In the genomic region with DNA sequence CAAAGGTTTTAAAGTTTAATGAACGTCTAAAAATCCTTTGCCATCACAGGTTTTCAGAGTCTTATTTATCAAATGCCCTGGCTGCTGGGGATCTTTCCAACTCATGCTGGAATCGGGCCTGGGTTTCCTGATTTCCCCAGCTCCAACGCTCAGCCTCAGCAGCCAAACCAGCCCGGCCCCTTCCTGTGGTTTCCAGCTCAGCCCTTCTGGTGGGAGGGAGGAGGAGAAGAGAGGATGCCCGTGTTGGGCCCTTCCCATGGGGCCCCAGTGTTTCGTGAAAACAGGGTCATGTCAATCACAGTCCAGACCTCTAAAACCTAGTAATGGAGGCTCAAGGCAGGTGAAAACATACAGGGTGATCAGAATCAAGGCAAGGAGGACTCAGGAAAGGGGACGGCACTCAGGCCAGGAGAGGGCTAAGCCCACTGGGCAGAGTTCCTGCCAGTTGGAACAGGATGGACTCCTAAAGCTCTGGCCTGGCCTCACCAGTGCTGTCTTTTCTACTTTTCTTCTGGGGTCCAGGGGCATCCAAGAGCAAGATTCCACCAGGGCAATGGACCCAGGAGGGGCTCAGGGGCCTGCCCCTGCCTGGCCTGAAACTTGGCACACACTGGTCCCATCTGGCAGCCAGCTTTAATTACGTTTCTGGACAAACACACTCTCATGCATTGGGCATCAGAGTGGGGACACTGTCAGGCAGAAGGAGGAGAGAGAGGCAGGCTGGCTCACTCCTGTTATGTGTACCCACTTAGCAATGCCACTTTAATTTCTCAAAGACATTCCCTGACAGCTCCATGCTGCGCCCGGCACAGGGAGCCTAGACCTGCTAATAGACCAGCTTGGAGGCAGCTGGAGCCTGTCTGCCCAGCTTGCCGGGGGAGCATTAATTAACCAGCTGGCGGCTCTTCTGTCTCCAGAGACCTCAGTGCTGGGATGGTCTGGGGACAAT, we compare ENCODE assay signal across 8 cellular contexts.
DNase-seq lines count a peak whose midpoint lies in the region; ATAC-seq and TF ChIP-seq lines count a peak whose summit lies in the region.

No MANE protein-coding gene starts in this region.

- 79% methylated on average over 12 of the region's 12 CpGs for WGBS in hepatocyte (ENCODE audit: low lambda C conversion rate, missing lambda C conversion rate)

- H3K9me2 ChIP-seq in hepatocyte (replicated peaks; ENCODE audit: insufficient read depth), result no peaks in the 10 kb centered on the region

- H3K4me2 ChIP-seq in hepatocyte, result no peak overlapping the region

- TF ChIP-seq CTCF in hepatocyte (IDR thresholded peaks at IDR 0.05; ENCODE audit: poor library complexity), result no peak

- H3K27ac ChIP-seq in hepatocyte, result peak overlapping the region; percentile 75
- H3K27ac ChIP-seq in subcutaneous abdominal adipose tissue (ENCODE audit: low read depth, low read length), result peak overlapping the region; percentile 75

- H3K79me2 ChIP-seq in hepatocyte, result no peaks in the 10 kb centered on the region

- ATAC-seq in SK-N-SH treated with all-trans-retinoic acid at 6 μM for 48 hours (peak; percentile 48; the same call in 2 of the 3 replicates), GM19324 (IDR thresholded peaks at IDR 0.05; ENCODE audit: low FRiP score, unreplicated experiment) (no peak), GM18520 (IDR thresholded peaks at IDR 0.05; ENCODE audit: unreplicated experiment) (no peak)

- H3K36me3 ChIP-seq in hepatocyte (replicated peaks; ENCODE audit: insufficient read depth, low read depth), result no peaks in the 10 kb centered on the region
- no peaks in the 10 kb centered on the region for H3K36me3 ChIP-seq in subcutaneous abdominal adipose tissue (ENCODE audit: control insufficient read depth in 5 of 5, insufficient read depth in 5 of 5, low read length in 5 of 5)

- no peak overlapping the region for H2AFZ ChIP-seq in hepatocyte

- H4K20me1 ChIP-seq in hepatocyte (ENCODE audit: insufficient read depth, poor library complexity, severe bottlenecking), result no peaks in the 10 kb centered on the region

- H3K4me1 ChIP-seq in hepatocyte (ENCODE audit: insufficient read depth) (peaks cover 20% of the 10 kb centered on the region), subcutaneous abdominal adipose tissue (ENCODE audit: control insufficient read depth in 5 of 5, insufficient read depth in 5 of 5, low read length in 5 of 5) (peaks cover 3 to 77% (median 41%) of the 10 kb centered on the region in 5 donors)

- H3K4me3 ChIP-seq in hepatocyte (no peak overlapping the region), subcutaneous abdominal adipose tissue (ENCODE audit: low read depth in 1 of 5, low read length in 5 of 5) (no peak overlapping the region)

- H3K9me3 ChIP-seq in hepatocyte (ENCODE audit: low read depth) (no peaks in the 10 kb centered on the region), subcutaneous abdominal adipose tissue (ENCODE audit: control insufficient read depth in 5 of 5, low read length in 5 of 5) (peaks cover 7 to 15% (median 11%) of the 10 kb centered on the region in 5 donors)

- DNase-seq in NCI-H345 (lab: John Stamatoyannopoulos, UW) (peak; percentile 13), NCI-H345 treated with DMSO at 0.1 percent for 48 hours (lab: John Stamatoyannopoulos, UW; ENCODE audit: unreplicated experiment) (no peak), hepatocyte (ENCODE audit: low spot score) (no peak), foreskin melanocyte (no peak)

- H3K9ac ChIP-seq in subcutaneous abdominal adipose tissue (ENCODE audit: low read length in 5 of 5), result peak overlapping the region in 1 of 5 donors; percentile 35

- H3K27me3 ChIP-seq in hepatocyte (no peaks in the 10 kb centered on the region), subcutaneous abdominal adipose tissue (ENCODE audit: control insufficient read depth in 5 of 5, insufficient read depth in 4 of 5, low read length in 5 of 5) (peaks cover 0 to 13% (median 2%) of the 10 kb centered on the region in 5 donors)

TF ChIP-seq in SK-N-SH treated with all-trans-retinoic acid at 6 μM for 48 hours, 23 proteins besides CTCF, POLR2A, EP300 and RAD21:
- TF ChIP-seq TCF4 (CRISPR knock-in tag; IDR thresholded peaks at IDR 0.05; ENCODE audit: borderline replicate concordance) (peak; percentile 57; the same call in 1 of the 2 replicates), BACH2 (CRISPR knock-in tag; IDR thresholded peaks at IDR 0.05; ENCODE audit: borderline replicate concordance) (no peak), ZFP3 (CRISPR knock-in tag; IDR thresholded peaks at IDR 0.05) (no peak), ZNF8 (CRISPR knock-in tag; IDR thresholded peaks at IDR 0.05) (no peak), TOX (CRISPR knock-in tag; IDR thresholded peaks at IDR 0.05; ENCODE audit: borderline replicate concordance) (no peak)
- TF ChIP-seq, protein P1, sequence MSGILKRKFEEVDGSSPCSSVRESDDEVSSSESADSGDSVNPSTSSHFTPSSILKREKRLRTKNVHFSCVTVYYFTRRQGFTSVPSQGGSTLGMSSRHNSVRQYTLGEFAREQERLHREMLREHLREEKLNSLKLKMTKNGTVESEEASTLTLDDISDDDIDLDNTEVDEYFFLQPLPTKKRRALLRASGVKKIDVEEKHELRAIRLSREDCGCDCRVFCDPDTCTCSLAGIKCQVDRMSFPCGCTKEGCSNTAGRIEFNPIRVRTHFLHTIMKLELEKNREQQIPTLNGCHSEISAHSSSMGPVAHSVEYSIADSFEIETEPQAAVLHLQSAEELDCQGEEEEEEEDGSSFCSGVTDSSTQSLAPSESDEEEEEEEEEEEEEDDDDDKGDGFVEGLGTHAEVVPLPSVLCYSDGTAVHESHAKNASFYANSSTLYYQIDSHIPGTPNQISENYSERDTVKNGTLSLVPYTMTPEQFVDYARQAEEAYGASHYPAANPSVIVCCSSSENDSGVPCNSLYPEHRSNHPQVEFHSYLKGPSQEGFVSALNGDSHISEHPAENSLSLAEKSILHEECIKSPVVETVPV (CRISPR knock-in tag; IDR thresholded peaks at IDR 0.05), result no peak
- TF ChIP-seq, protein P2, sequence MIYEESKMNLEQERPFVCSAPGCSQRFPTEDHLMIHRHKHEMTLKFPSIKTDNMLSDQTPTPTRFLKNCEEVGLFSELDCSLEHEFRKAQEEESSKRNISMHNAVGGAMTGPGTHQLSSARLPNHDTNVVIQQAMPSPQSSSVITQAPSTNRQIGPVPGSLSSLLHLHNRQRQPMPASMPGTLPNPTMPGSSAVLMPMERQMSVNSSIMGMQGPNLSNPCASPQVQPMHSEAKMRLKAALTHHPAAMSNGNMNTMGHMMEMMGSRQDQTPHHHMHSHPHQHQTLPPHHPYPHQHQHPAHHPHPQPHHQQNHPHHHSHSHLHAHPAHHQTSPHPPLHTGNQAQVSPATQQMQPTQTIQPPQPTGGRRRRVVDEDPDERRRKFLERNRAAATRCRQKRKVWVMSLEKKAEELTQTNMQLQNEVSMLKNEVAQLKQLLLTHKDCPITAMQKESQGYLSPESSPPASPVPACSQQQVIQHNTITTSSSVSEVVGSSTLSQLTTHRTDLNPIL (CRISPR knock-in tag; IDR thresholded peaks at IDR 0.05; ENCODE audit: low read depth), result no peak
- TF ChIP-seq, protein P3, sequence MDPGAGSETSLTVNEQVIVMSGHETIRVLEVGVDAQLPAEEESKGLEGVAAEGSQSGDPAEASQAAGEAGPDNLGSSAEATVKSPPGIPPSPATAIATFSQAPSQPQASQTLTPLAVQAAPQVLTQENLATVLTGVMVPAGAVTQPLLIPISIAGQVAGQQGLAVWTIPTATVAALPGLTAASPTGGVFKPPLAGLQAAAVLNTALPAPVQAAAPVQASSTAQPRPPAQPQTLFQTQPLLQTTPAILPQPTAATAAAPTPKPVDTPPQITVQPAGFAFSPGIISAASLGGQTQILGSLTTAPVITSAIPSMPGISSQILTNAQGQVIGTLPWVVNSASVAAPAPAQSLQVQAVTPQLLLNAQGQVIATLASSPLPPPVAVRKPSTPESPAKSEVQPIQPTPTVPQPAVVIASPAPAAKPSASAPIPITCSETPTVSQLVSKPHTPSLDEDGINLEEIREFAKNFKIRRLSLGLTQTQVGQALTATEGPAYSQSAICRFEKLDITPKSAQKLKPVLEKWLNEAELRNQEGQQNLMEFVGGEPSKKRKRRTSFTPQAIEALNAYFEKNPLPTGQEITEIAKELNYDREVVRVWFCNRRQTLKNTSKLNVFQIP (CRISPR knock-in tag; IDR thresholded peaks at IDR 0.05; ENCODE audit: borderline replicate concordance, low read depth), result no peak
